Comparison of ENCODE assay signal across 19 cellular contexts in genomic region chr5:18736051-18736398, GRCh38.
A peak's percentile ranks its signal among the peaks of the same experiment; 100 is the strongest.
DNase-seq lines count a peak whose midpoint lies in the region; FAIRE-seq and TF ChIP-seq lines count a peak whose summit lies in the region.
"Had no signal": no experiment of that assay in that cellular context is flagged by ENCODE, and none has a peak within 500 bp of the region (broad histone marks: within the 10 kb centered on the region; RNA-seq: fewer than 3 reads in every experiment).

No MANE protein-coding gene starts in this region.

- H3K9me3 ChIP-seq in HUES48 (ENCODE audit: control insufficient read depth, insufficient read depth, low read length) (no peaks in the 10 kb centered on the region), H1 (ENCODE audit: insufficient read depth in 2 of 2, low read depth in 1 of 2, low read length in 1 of 2) (0 out of 4 replicates have a peak, but pooled peaks cover 0 to 3% of the 10 kb centered on the region in 2 experiments)

- H3K4me1 Mint-ChIP-seq in nephron progenitor cell: peaks cover 14% of the 10 kb centered on the region

- H4K5ac ChIP-seq in H1 (ENCODE audit: insufficient read length, low read depth, low read length): no peak overlapping the region

- no peak overlapping the region for H2BK12ac ChIP-seq in H1 (ENCODE audit: low read depth, low read length)

- H3K9me3 Mint-ChIP-seq in nephron progenitor cell: no peaks in the 10 kb centered on the region

- H3K27me3 Mint-ChIP-seq in nephron progenitor cell (ENCODE audit: low read depth, poor library complexity): peaks cover 4% of the 10 kb centered on the region
- H3K27me3 Mint-ChIP-seq: CD4-positive, CD25-positive, alpha-beta regulatory T cell had no signal

- no peaks in the 10 kb centered on the region for H3K36me3 ChIP-seq in HUES48 (ENCODE audit: control insufficient read depth, insufficient read depth, low read length)
- no peaks in the 10 kb centered on the region for H3K36me3 ChIP-seq in H1 (ENCODE audit: control insufficient read depth in 2 of 4, insufficient read depth in 4 of 4, low read length in 3 of 4)

- no peak for TF ChIP-seq EP300 in H1 (IDR thresholded peaks at IDR 0.05; ENCODE audit: borderline replicate concordance in 1 of 2, low read depth in 2 of 2, low read length in 2 of 2)

- in situ Hi-C loops in GM13976 (cut with MboI; ENCODE audit: low sequenced_read_pairs, unreplicated experiment): loop anchor here (25.0 kb wide), 1 partner anchor 1474 kb away; no protein-coding TSS in a partner anchor

- FAIRE-seq in H1 (lab: Jason Lieb, UNC): no peak

- peak overlapping the region; percentile 92 for H3K27ac ChIP-seq in HUES48 (ENCODE audit: low read depth, low read length)
- no peak overlapping the region for H3K27ac ChIP-seq in H1 (ENCODE audit: low read depth, low read length)

- H4K91ac ChIP-seq in H1 (replicated peaks; ENCODE audit: insufficient read length, low read length): no peak overlapping the region

- H3K27me3 ChIP-seq in HUES48 (ENCODE audit: control insufficient read depth, insufficient read depth, low read length): no peaks in the 10 kb centered on the region
- no peaks in the 10 kb centered on the region for H3K27me3 ChIP-seq in H1 (replicated peaks in 1 of 4; ENCODE audit: control insufficient read depth in 3 of 4, extremely low read depth in 1 of 4, insufficient read depth in 3 of 4, low read length in 3 of 4)

- no peak overlapping the region for H4K8ac ChIP-seq in H1 (ENCODE audit: extremely low read depth, insufficient read depth, low read length)

- TF ChIP-seq CTCF in H1 (IDR thresholded peaks at IDR 0.05; ENCODE audit: control extremely low read depth in 1 of 3, insufficient read depth in 1 of 3, low read depth in 1 of 3, low read length in 3 of 3): no peak
- TF ChIP-seq CTCF in GM13976 (IDR thresholded peaks at IDR 0.05; ENCODE audit: borderline replicate concordance, control extremely low read depth, extremely low read depth, insufficient read depth, missing control alignments): no peak
- TF ChIP-seq CTCF in nephron progenitor cell (IDR thresholded peaks at IDR 0.05): no peak

- POLR2A ChIA-PET in H1 (lab: Charles Lee; ENCODE audit: partially characterized antibody): interaction anchor here (0.6 kb wide), 1 partner anchor 37 kb away, joined by 3 read pairs; no protein-coding TSS in a partner anchor

- H3K4ac ChIP-seq in H1 (replicated peaks; ENCODE audit: insufficient read length, low read depth, low read length): no peak overlapping the region

- H3K14ac ChIP-seq in H1 (ENCODE audit: insufficient read length): no peak overlapping the region

- H3K36me3 Mint-ChIP-seq in nephron progenitor cell (ENCODE audit: low read depth): no peaks in the 10 kb centered on the region

- H3K4me3 Mint-ChIP-seq in nephron progenitor cell: no peak overlapping the region
- H3K4me3 Mint-ChIP-seq: CD4-positive, CD25-positive, alpha-beta regulatory T cell had no signal

- no peak overlapping the region for H2BK5ac ChIP-seq in H1 (ENCODE audit: low read depth, low read length)

- H3K4me1 ChIP-seq in HUES48 (ENCODE audit: control insufficient read depth, insufficient read depth, low read length): peaks cover 39% of the 10 kb centered on the region
- peaks cover 0 to 27% (median 7%) of the 10 kb centered on the region in 4 experiments; a peak in 6 of 7 replicates for H3K4me1 ChIP-seq in H1 (replicated peaks in 1 of 4; ENCODE audit: control insufficient read depth in 3 of 4, insufficient read depth in 4 of 4, low read length in 3 of 4)

- H3K4me2 ChIP-seq in H1 (ENCODE audit: insufficient read depth in 1 of 2, low read depth in 2 of 2, low read length in 2 of 2): peak overlapping the region; percentile 33 to 50; a peak in 2 of 4 replicates

- no peak overlapping the region for H2AK5ac ChIP-seq in H1 (ENCODE audit: low read depth, low read length)

- H3K18ac ChIP-seq in H1 (ENCODE audit: extremely low read depth, low read length): no peak overlapping the region

- no peak overlapping the region for H3K23ac ChIP-seq in H1 (ENCODE audit: insufficient read length)

- no peak for TF ChIP-seq POLR2A in H1 (IDR thresholded peaks at IDR 0.05; ENCODE audit: control extremely low read depth in 1 of 2, low read depth in 2 of 2, low read length in 2 of 2)

- H2AFZ ChIP-seq in H1 (ENCODE audit: low read length): no peak overlapping the region

- H3K27ac Mint-ChIP-seq in nephron progenitor cell: no peak overlapping the region

- no peak overlapping the region for H2BK20ac ChIP-seq in H1 (ENCODE audit: low read length)

- H2BK15ac ChIP-seq in H1 (ENCODE audit: low read length): no peak overlapping the region

- DNase-seq in DMS53 treated with DMSO at 0.1 percent for 48 hours (lab: John Stamatoyannopoulos, UW; ENCODE audit: unreplicated experiment) (peak; percentile 11), H1 (ENCODE audit: low read depth in 1 of 2, low spot score in 2 of 2) (peak in 1 of 2 experiments; percentile 53), iPS-NIHi11 (ENCODE audit: low spot score) (peak; percentile 9), A172 (ENCODE audit: low spot score) (no peak), GM13976 (ENCODE audit: low spot score) (no peak), nephron progenitor cell (no peak), NCI-H69 (lab: John Stamatoyannopoulos, UW) (no peak)
- DNase-seq: CD4-positive, CD25-positive, alpha-beta regulatory T cell; DMS 273 treated with DMSO at 0.1 percent for 48 hours; HFFc6; KBM-7; NCI-H1092 treated with DMSO at 0.1 percent for 48 hours; NCI-H146; NCI-H2029 treated with DMSO at 0.1 percent for 48 hours; NCI-H446; NCI-H526; Right ventricle myocardium superior; SW 1271 had no signal

- no peak for TF ChIP-seq RAD21 in H1 (IDR thresholded peaks at IDR 0.05 in 1 of 2, conservative IDR thresholded peaks at IDR 0.05 in 1 of 2; ENCODE audit: low read depth in 2 of 2, low read length in 2 of 2)

- no peak overlapping the region for H3K56ac ChIP-seq in H1 (replicated peaks; ENCODE audit: insufficient read length, low read depth, low read length)

- no peaks in the 10 kb centered on the region for H3K79me2 ChIP-seq in H1 (ENCODE audit: control insufficient read depth in 1 of 2, insufficient read depth in 2 of 2, low read length in 2 of 2)

- no peak overlapping the region for H2BK120ac ChIP-seq in H1 (replicated peaks; ENCODE audit: low read depth, low read length)

- no peaks in the 10 kb centered on the region for H3K23me2 ChIP-seq in H1 (ENCODE audit: low read depth, low read length)

- H3K4me3 ChIP-seq in HUES48 (ENCODE audit: low read depth, low read length) (peak overlapping the region; percentile 22), H1 (ENCODE audit: extremely low read depth in 1 of 4, insufficient read depth in 2 of 4, low read depth in 3 of 4, low read length in 4 of 4) (peak overlapping the region in 1 of 4 experiments; percentile 19; a peak in 1 of 8 replicates)

- H3K9ac ChIP-seq in HUES48 (ENCODE audit: low read depth, low read length): 0 out of 2 replicates have a peak overlapping the region, but pooled peaks have one; percentile 7
- H3K9ac ChIP-seq in H1 (replicated peaks in 1 of 4; ENCODE audit: extremely low read depth in 1 of 4, low read depth in 3 of 4, low read length in 3 of 4): no peak overlapping the region

- H3K79me1 ChIP-seq in H1 (ENCODE audit: low read depth, low read length): no peaks in the 10 kb centered on the region

- H4K20me1 ChIP-seq in H1 (replicated peaks in 1 of 2; ENCODE audit: control insufficient read depth in 1 of 2, insufficient read depth in 2 of 2, low read length in 2 of 2): no peaks in the 10 kb centered on the region

- WGBS in H1 (ENCODE audit: extremely low coverage in 1 of 2, insufficient coverage in 1 of 2, insufficient read length in 1 of 2, insufficient replicate concordance in 2 of 2, low coverage in 1 of 2, low lambda C conversion rate in 2 of 2, missing lambda C conversion rate in 1 of 2), 2 experiments: 0% methylated on average over 2 of the region's 2 CpGs; no CpG with 5 or more reads in 1 of the 2 experiments

- CTCF ChIA-PET in H1 (lab: Charles Lee; ENCODE audit: partially characterized antibody): interaction anchor here (1.1 to 1.4 kb wide), 2 partner anchors 12 to 38 kb away, joined by 3 to 4 read pairs; no protein-coding TSS in a partner anchor

Comparison
In these comparisons a context has a peak if more than half of its experiments do, and no peak if none do; other contexts are left out.
1. DNase-seq: peak in DMS53 treated with DMSO at 0.1 percent for 48 hours (single experiment) and iPS-NIHi11 (single experiment); none in A172 (single experiment), GM13976 (single experiment), nephron progenitor cell (single experiment) and NCI-H69 (single experiment).